In genomic region chr4:140223056-140223810, GRCh38 we compare ENCODE assay signal across 1 cellular context.
TF ChIP-seq lines count a peak whose summit lies in the region.

No MANE protein-coding gene starts in this region.

TF ChIP-seq in IMR-90, 13 proteins besides CTCF, POLR2A, EP300 and RAD21:
- TF ChIP-seq ELK1 (IDR thresholded peaks at IDR 0.05; ENCODE audit: borderline replicate concordance, low read depth, low read length) (no peak), RCOR1 (IDR thresholded peaks at IDR 0.05; ENCODE audit: insufficient replicate concordance, low read length) (no peak), MAFK (IDR thresholded peaks at IDR 0.05; ENCODE audit: low read depth, low read length) (no peak), CHD1 (IDR thresholded peaks at IDR 0.05; ENCODE audit: low read depth, low read length) (no peak), USF2 (IDR thresholded peaks at IDR 0.05; ENCODE audit: low read depth, low read length) (no peak), FOS (IDR thresholded peaks at IDR 0.05; ENCODE audit: low read depth, low read length) (no peak), NFE2L2 (IDR thresholded peaks at IDR 0.05; ENCODE audit: low read depth, low read length) (no peak), MAZ (IDR thresholded peaks at IDR 0.05; ENCODE audit: borderline replicate concordance, low read depth, low read length) (no peak), MXI1 (IDR thresholded peaks at IDR 0.05; ENCODE audit: borderline replicate concordance, low read depth, low read length) (no peak), RFX5 (IDR thresholded peaks at IDR 0.05; ENCODE audit: low read depth, low read length) (no peak)
